8 cellular contexts compared by ENCODE assay signal in the genomic region with DNA sequence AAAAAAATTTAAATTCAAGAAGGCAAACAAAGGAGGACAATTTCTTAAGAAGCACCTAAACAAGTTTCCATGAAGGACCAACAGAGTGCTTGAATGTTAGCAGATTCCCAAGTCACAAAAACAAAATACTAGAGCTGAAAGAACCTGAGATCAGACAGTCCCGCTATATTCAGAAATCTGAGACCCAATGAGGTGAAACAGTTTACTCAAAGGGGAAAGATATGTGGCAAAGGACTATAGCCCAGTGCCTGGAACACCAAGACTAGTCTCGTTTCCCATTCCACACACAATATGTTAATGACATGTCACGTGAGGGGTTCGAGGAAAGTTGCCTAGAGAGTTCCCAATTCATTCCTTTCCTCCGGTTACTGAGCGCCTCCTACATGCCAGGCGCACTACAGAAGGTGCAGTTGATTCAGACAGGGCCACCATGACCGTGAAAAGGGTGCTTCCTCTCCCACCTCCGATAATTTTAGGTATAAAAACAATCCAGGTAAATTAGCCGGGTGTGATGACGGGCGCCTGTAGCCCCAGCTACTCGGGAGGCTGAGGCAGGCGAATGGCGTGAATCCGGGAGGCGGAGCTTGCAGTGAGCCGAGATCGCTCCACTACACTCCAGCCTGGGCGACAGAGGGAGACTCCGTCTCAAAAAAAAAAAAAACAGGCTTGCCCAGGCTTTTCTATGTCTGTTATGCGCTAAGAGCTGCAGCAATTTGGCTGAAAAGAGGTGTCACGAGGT. TPM values are rescaled to one million over a fixed set of nuclear protein-coding genes. Genes with fewer than 3 reads are reported as not detected.
DNase-seq lines count a peak whose midpoint lies in the region; ATAC-seq lines count a peak whose summit lies in the region.

No MANE protein-coding gene starts in this region.

- H3K4me3 ChIP-seq in effector memory CD4-positive, alpha-beta T cell (ENCODE audit: insufficient read depth, low read depth, low read length, poor library complexity, severe bottlenecking) = peak overlapping the region; percentile 68

- ATAC-seq in GM19351 (IDR thresholded peaks at IDR 0.05; ENCODE audit: unreplicated experiment) (peak; percentile 42), HG03460 (IDR thresholded peaks at IDR 0.05; ENCODE audit: unreplicated experiment) (peak; percentile 41)

- H3K4me1 Mint-ChIP-seq in activated CD4-positive, alpha-beta memory T cell treated with anti-CD3 and anti-CD28 coated beads, Interleukin-2, amount 10 ng/mL, durations not matched to agents 7 days and 5 days = peaks cover 30% of the 10 kb centered on the region

- H3K27me3 ChIP-seq in effector memory CD4-positive, alpha-beta T cell (replicated peaks; ENCODE audit: control insufficient read depth, insufficient read depth, low read length, poor library complexity, severe bottlenecking) = no peaks in the 10 kb centered on the region

- DNase-seq in C1 segment of cervical spinal cord (lab: John Stamatoyannopoulos, UW) (peak in 13 of 14 donors; percentile 8 to 72 (median 58)), NCI-H524 (lab: John Stamatoyannopoulos, UW) (peak; percentile 78 to 86), medulla oblongata (ENCODE audit: extremely low spot score) (peak; percentile 91)
- peak; percentile 60 for DNase-seq in activated CD4-positive, alpha-beta memory T cell treated with anti-CD3 and anti-CD28 coated beads, Interleukin-2, amount 10 ng/mL, durations not matched to agents 7 days and 5 days
- DNase-seq in effector memory CD4-positive, alpha-beta T cell = peak; percentile 21 to 38 (median 37)
- peak; percentile 4 for DNase-seq in stimulated activated CD8-positive, alpha-beta memory T cell treated with anti-CD3 and anti-CD28 coated beads, Interleukin-15, amount 100 ng/mL, for 1 hour (ENCODE audit: low read depth)

- POLR2A ChIA-PET in activated CD4-positive, alpha-beta memory T cell treated with anti-CD3 and anti-CD28 coated beads, Interleukin-2, amount 10 ng/mL, durations not matched to agents 7 days and 5 days (lab: Charles Lee) = interaction anchor here (1.0 to 1.6 kb wide), 8 partner anchors 9 to 45 kb away, joined by 4 to 6 read pairs (median 5); no protein-coding TSS in a partner anchor

- no peaks in the 10 kb centered on the region for H3K27me3 Mint-ChIP-seq in activated CD4-positive, alpha-beta memory T cell treated with anti-CD3 and anti-CD28 coated beads, Interleukin-2, amount 10 ng/mL, durations not matched to agents 7 days and 5 days

- H3K36me3 ChIP-seq in effector memory CD4-positive, alpha-beta T cell (ENCODE audit: control insufficient read depth, insufficient read depth, low read length) = no peaks in the 10 kb centered on the region

- peaks cover 5% of the 10 kb centered on the region for H3K4me1 ChIP-seq in effector memory CD4-positive, alpha-beta T cell (ENCODE audit: control insufficient read depth, insufficient read depth, low read length, poor library complexity, severe bottlenecking)

- H3K36me3 Mint-ChIP-seq in activated CD4-positive, alpha-beta memory T cell treated with anti-CD3 and anti-CD28 coated beads, Interleukin-2, amount 10 ng/mL, durations not matched to agents 7 days and 5 days (ENCODE audit: low read depth) = peaks cover 3% of the 10 kb centered on the region

- peak overlapping the region; percentile 78 for H3K27ac ChIP-seq in effector memory CD4-positive, alpha-beta T cell (ENCODE audit: insufficient read depth, low read length, poor library complexity, severe bottlenecking)

- H3K4me3 Mint-ChIP-seq in activated CD4-positive, alpha-beta memory T cell treated with anti-CD3 and anti-CD28 coated beads, Interleukin-2, amount 10 ng/mL, durations not matched to agents 7 days and 5 days = peak overlapping the region; percentile 97

- H3K27ac Mint-ChIP-seq in activated CD4-positive, alpha-beta memory T cell treated with anti-CD3 and anti-CD28 coated beads, Interleukin-2, amount 10 ng/mL, durations not matched to agents 7 days and 5 days = peak overlapping the region; percentile 94

- CTCF ChIA-PET in activated CD4-positive, alpha-beta memory T cell treated with anti-CD3 and anti-CD28 coated beads, Interleukin-2, amount 10 ng/mL, durations not matched to agents 7 days and 5 days (lab: Charles Lee) = interaction anchor here (1.0 to 1.8 kb wide), 4 partner anchors 25 to 169 kb away, joined by 3 to 8 read pairs (median 5); no protein-coding TSS in a partner anchor

- H3K9me3 Mint-ChIP-seq in activated CD4-positive, alpha-beta memory T cell treated with anti-CD3 and anti-CD28 coated beads, Interleukin-2, amount 10 ng/mL, durations not matched to agents 7 days and 5 days = no peaks in the 10 kb centered on the region

- no peaks in the 10 kb centered on the region for H3K9me3 ChIP-seq in effector memory CD4-positive, alpha-beta T cell (ENCODE audit: control insufficient read depth, low read length)

RNA-seq across cellular contexts. Expression of a gene that starts 0.6 kb away (rescaled TPM):
- 10 to 100 TPM; 18.1 to 18.9 TPM for total RNA-seq in activated CD4-positive, alpha-beta memory T cell treated with anti-CD3 and anti-CD28 coated beads, Interleukin-2, amount 10 ng/mL, durations not matched to agents 7 days and 5 days

RNA-seq across cellular contexts. Expression of a gene that starts 41.0 kb away (rescaled TPM):
- total RNA-seq in activated CD4-positive, alpha-beta memory T cell treated with anti-CD3 and anti-CD28 coated beads, Interleukin-2, amount 10 ng/mL, durations not matched to agents 7 days and 5 days = 10 to 100 TPM; 20.6 to 23.3 TPM

Comparison
In these comparisons a context has a peak if more than half of its experiments do, and no peak if none do; other contexts are left out.
1. Peak in every context shown above with its lines: DNase-seq, ATAC-seq, H3K4me3 ChIP-seq and H3K27ac ChIP-seq.
2. DNase-seq: peak in every context shown above with its lines; median percentile 91 in medulla oblongata; 82 in NCI-H524; 60 in activated CD4-positive, alpha-beta memory T cell treated with anti-CD3 and anti-CD28 coated beads, Interleukin-2, amount 10 ng/mL, durations not matched to agents 7 days and 5 days; 58 in C1 segment of cervical spinal cord; 37 in effector memory CD4-positive, alpha-beta T cell; 4 in stimulated activated CD8-positive, alpha-beta memory T cell treated with anti-CD3 and anti-CD28 coated beads, Interleukin-15, amount 100 ng/mL, for 1 hour.